Comparison of ENCODE assay signal across 18 cellular contexts in the genomic region with DNA sequence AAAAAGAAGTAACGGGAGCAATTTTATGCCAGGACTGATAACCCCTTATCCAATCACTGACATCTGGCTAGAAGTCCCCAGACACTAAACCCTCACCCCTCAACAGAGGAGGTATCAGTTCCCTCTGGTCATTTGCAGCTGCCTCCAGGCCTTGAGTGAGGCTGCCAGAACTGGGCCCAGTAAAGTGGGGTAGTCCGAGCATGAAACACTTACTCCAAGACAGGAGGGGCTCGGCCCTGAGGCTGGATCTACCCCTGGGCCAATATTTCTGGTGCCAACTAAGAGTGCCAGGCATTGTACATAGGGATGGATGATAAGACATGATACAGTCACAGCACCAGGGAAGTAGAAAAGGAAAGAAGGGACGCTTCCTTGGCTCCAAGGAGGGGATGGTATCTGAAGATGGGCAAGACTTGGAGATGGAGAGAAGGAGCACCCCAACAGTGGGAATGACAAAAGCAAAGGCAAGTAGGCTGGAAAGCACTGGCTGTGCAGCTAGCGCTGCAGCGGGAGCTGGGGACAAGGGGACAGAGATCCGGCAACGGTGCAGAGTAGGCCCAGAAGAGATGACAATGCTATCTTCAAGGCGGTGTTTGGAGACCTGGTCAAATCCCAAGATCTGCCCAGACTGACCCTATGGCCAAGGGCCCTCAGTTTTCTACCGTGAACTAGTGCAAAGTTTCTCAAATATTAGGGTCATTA. TPM values are rescaled to one million over a fixed set of nuclear protein-coding genes. Genes with fewer than 3 reads are reported as not detected.
DNase-seq lines count a peak whose midpoint lies in the region; ATAC-seq, FAIRE-seq and TF ChIP-seq lines count a peak whose summit lies in the region.
"Had no signal": no experiment of that assay in that cellular context is flagged by ENCODE, and none has a peak within 500 bp of the region (broad histone marks: within the 10 kb centered on the region; RNA-seq: fewer than 3 reads in every experiment).

No MANE protein-coding gene starts in this region.

- H3K4me1 ChIP-seq in endothelial cell of umbilical vein (ENCODE audit: control insufficient read depth, extremely low read depth, insufficient read depth, low read length): peaks cover 33% of the 10 kb centered on the region
- peaks cover 2 to 4% of the 10 kb centered on the region in 2 donors for H3K4me1 ChIP-seq in small intestine (ENCODE audit: control insufficient read depth in 2 of 2, insufficient read depth in 1 of 2, low read depth in 1 of 2, low read length in 1 of 2)

- dilution Hi-C loops in endothelial cell of umbilical vein (cut with MboI; ENCODE audit: extremely low pct_ligation_motif_present, low sequenced_read_pairs): no loop called here

- intact Hi-C loops in endothelial cell of umbilical vein (cut with micrococcal nuclease): no loop called here

- CTCF ChIA-PET in activated naive CD4-positive, alpha-beta T cell treated with anti-CD3 and anti-CD28 coated beads, Interleukin-2, amount 10 ng/mL, durations not matched to agents 7 days and 5 days (lab: Charles Lee): interaction anchor here (0.6 to 3.3 kb wide), 6 partner anchors 7 to 1553 kb away, joined by 3 to 111 read pairs (median 8); no protein-coding TSS in a partner anchor
- CTCF ChIA-PET in endothelial cell of umbilical vein (lab: Charles Lee): interaction anchor here (1.5 to 4.0 kb wide), 6 partner anchors 7 to 597 kb away, joined by 4 to 195 read pairs (median 37); partner anchors contain the start of gene LSG1

- no peak for DNase-seq in activated naive CD4-positive, alpha-beta T cell treated with anti-CD3 and anti-CD28 coated beads, Interleukin-2, amount 10 ng/mL, durations not matched to agents 7 days and 5 days
- DNase-seq in activated naive CD4-positive, alpha-beta T cell treated with anti-CD3 and anti-CD28 coated beads, Interleukin-2, amount 50 U/mL, for 72 hours (ENCODE audit: low spot score in 2 of 2): no peak
- DNase-seq in SK-N-MC (ENCODE audit: low read depth, low spot score) (no peak), endothelial cell of umbilical vein (ENCODE audit: low read depth, low spot score) (no peak), small intestine (no peak), NCI-H146 treated with DMSO at 0.1 percent for 48 hours (lab: John Stamatoyannopoulos, UW; ENCODE audit: unreplicated experiment) (no peak)
- DNase-seq: activated gamma-delta T cell; central memory CD4-positive, alpha-beta T cell; NCI-H1105 treated with DMSO at 0.1 percent for 48 hours; NCI-H524 had no signal

- H3K27ac ChIP-seq in SK-N-MC: no peak overlapping the region
- no peak overlapping the region for H3K27ac ChIP-seq in endothelial cell of umbilical vein (ENCODE audit: insufficient read depth, low read depth, low read length)
- no peak overlapping the region for H3K27ac ChIP-seq in small intestine (ENCODE audit: low read depth in 1 of 2, low read length in 1 of 2)
- H3K27ac ChIP-seq: VCaP had no signal

- FAIRE-seq in endothelial cell of umbilical vein (lab: Jason Lieb, UNC) (peak; percentile 28), small intestine (lab: Jason Lieb, UNC) (no peak)
- FAIRE-seq: GM18507 had no signal

- H3K4me1 Mint-ChIP-seq in activated naive CD4-positive, alpha-beta T cell treated with anti-CD3 and anti-CD28 coated beads, Interleukin-2, amount 10 ng/mL, durations not matched to agents 7 days and 5 days: peaks cover 36% of the 10 kb centered on the region
- H3K4me1 Mint-ChIP-seq in stimulated activated memory B cell treated with anti-CD40 and anti-IgM and Interleukin-4, amounts not matched to agents 10 μg/mL and 1 μg/mL and 100 μg/mL, for 72 hours: peaks cover 34% of the 10 kb centered on the region

- H3K79me2 ChIP-seq in endothelial cell of umbilical vein (ENCODE audit: control insufficient read depth, insufficient read depth, low read length): peaks cover 49% of the 10 kb centered on the region

- H3K9ac ChIP-seq in SK-N-MC (ENCODE audit: insufficient read length): no peak overlapping the region
- H3K9ac ChIP-seq in endothelial cell of umbilical vein (replicated peaks; ENCODE audit: extremely low read depth, insufficient read depth, low read length): no peak overlapping the region

- no peaks in the 10 kb centered on the region for H4K20me1 ChIP-seq in endothelial cell of umbilical vein (replicated peaks; ENCODE audit: control insufficient read depth, extremely low read depth, insufficient read depth, low read length)

- H3K4me3 ChIP-seq in SK-N-MC (peak overlapping the region; percentile 85; the same call in 1 of the 2 replicates), endothelial cell of umbilical vein (replicated peaks in 1 of 3; ENCODE audit: insufficient read depth in 1 of 3, low read depth in 1 of 3, low read length in 3 of 3) (peak overlapping the region in 1 of 3 experiments; percentile 79), small intestine (ENCODE audit: low read depth in 1 of 2, low read length in 2 of 2) (no peak overlapping the region)
- H3K4me3 ChIP-seq: lung had no signal

- no peak overlapping the region for H2AFZ ChIP-seq in endothelial cell of umbilical vein (ENCODE audit: low read depth, low read length)

- no peaks in the 10 kb centered on the region for H3K9me3 Mint-ChIP-seq in activated naive CD4-positive, alpha-beta T cell treated with anti-CD3 and anti-CD28 coated beads, Interleukin-2, amount 10 ng/mL, durations not matched to agents 7 days and 5 days
- H3K9me3 Mint-ChIP-seq in activated naive CD4-positive, alpha-beta T cell treated with anti-CD3 and anti-CD28 coated beads, Interleukin-2, amount 50 U/mL, for 72 hours: no peaks in the 10 kb centered on the region
- no peaks in the 10 kb centered on the region for H3K9me3 Mint-ChIP-seq in stimulated activated memory B cell treated with anti-CD40 and anti-IgM and Interleukin-4, amounts not matched to agents 10 μg/mL and 1 μg/mL and 100 μg/mL, for 72 hours

- no peak for TF ChIP-seq CTCF in endothelial cell of umbilical vein (IDR thresholded peaks at IDR 0.05; ENCODE audit: extremely low read depth in 1 of 2, insufficient read depth in 1 of 2, low read depth in 1 of 2, low read length in 2 of 2)

- no peaks in the 10 kb centered on the region for H3K27me3 Mint-ChIP-seq in activated naive CD4-positive, alpha-beta T cell treated with anti-CD3 and anti-CD28 coated beads, Interleukin-2, amount 10 ng/mL, durations not matched to agents 7 days and 5 days
- H3K27me3 Mint-ChIP-seq in stimulated activated memory B cell treated with anti-CD40 and anti-IgM and Interleukin-4, amounts not matched to agents 10 μg/mL and 1 μg/mL and 100 μg/mL, for 72 hours: no peaks in the 10 kb centered on the region

- no TSS peak for BruUV-seq in endothelial cell of umbilical vein (replicated peaks; lab: Mats Ljungman, UMichigan)

- H3K27me3 ChIP-seq in endothelial cell of umbilical vein (ENCODE audit: control insufficient read depth in 2 of 2, insufficient read depth in 2 of 2, low read length in 2 of 2): no peaks in the 10 kb centered on the region
- H3K27me3 ChIP-seq in small intestine (ENCODE audit: control insufficient read depth in 2 of 2, insufficient read depth in 2 of 2, low read length in 2 of 2): no peaks in the 10 kb centered on the region

- H3K4me3 Mint-ChIP-seq in activated naive CD4-positive, alpha-beta T cell treated with anti-CD3 and anti-CD28 coated beads, Interleukin-2, amount 10 ng/mL, durations not matched to agents 7 days and 5 days: peak overlapping the region; percentile 82
- peak overlapping the region; percentile 74 for H3K4me3 Mint-ChIP-seq in stimulated activated memory B cell treated with anti-CD40 and anti-IgM and Interleukin-4, amounts not matched to agents 10 μg/mL and 1 μg/mL and 100 μg/mL, for 72 hours

- peaks cover 4% of the 10 kb centered on the region for H3K36me3 Mint-ChIP-seq in activated naive CD4-positive, alpha-beta T cell treated with anti-CD3 and anti-CD28 coated beads, Interleukin-2, amount 10 ng/mL, durations not matched to agents 7 days and 5 days
- H3K36me3 Mint-ChIP-seq in activated naive CD4-positive, alpha-beta T cell treated with anti-CD3 and anti-CD28 coated beads, Interleukin-2, amount 50 U/mL, for 72 hours: no peaks in the 10 kb centered on the region
- H3K36me3 Mint-ChIP-seq in stimulated activated memory B cell treated with anti-CD40 and anti-IgM and Interleukin-4, amounts not matched to agents 10 μg/mL and 1 μg/mL and 100 μg/mL, for 72 hours: peaks cover 30% of the 10 kb centered on the region

- H3K36me3 ChIP-seq in SK-N-MC (ENCODE audit: insufficient read depth, low read length) (peaks cover 22% of the 10 kb centered on the region), endothelial cell of umbilical vein (ENCODE audit: control insufficient read depth in 2 of 2, extremely low read depth in 1 of 2, insufficient read depth in 2 of 2, low read length in 2 of 2) (peaks cover 0 to 8% of the 10 kb centered on the region in 2 experiments), small intestine (ENCODE audit: control insufficient read depth in 2 of 2, insufficient read depth in 2 of 2, low read length in 2 of 2) (peaks cover 0 to 4% of the 10 kb centered on the region in 2 donors)

- no peak for TF ChIP-seq POLR2A in endothelial cell of umbilical vein (IDR thresholded peaks at IDR 0.05; ENCODE audit: low read depth, low read length)

- peak overlapping the region; percentile 79 for H3K4me2 ChIP-seq in endothelial cell of umbilical vein (ENCODE audit: insufficient read depth, low read length)

- no peaks in the 10 kb centered on the region for H3K9me3 ChIP-seq in SK-N-MC (ENCODE audit: low read depth, low read length)
- no peaks in the 10 kb centered on the region for H3K9me3 ChIP-seq in endothelial cell of umbilical vein (replicated peaks; ENCODE audit: control insufficient read depth, insufficient read depth, low read length)
- no peaks in the 10 kb centered on the region for H3K9me3 ChIP-seq in small intestine (ENCODE audit: control insufficient read depth, low read depth)
- H3K9me3 ChIP-seq: HAP-1 had no signal

- WGBS in small intestine, 3 donors: 92 to 95% (median 93%) methylated on average over 10 of the region's 10 CpGs

- POLR2A ChIA-PET in endothelial cell of umbilical vein (lab: Charles Lee): interaction anchor here (3.0 kb wide), 1 partner anchor 582 kb away, joined by 18 read pairs; the partner anchor contains the start of gene FAM43A

- H3K27ac Mint-ChIP-seq in activated naive CD4-positive, alpha-beta T cell treated with anti-CD3 and anti-CD28 coated beads, Interleukin-2, amount 10 ng/mL, durations not matched to agents 7 days and 5 days: no peak overlapping the region
- H3K27ac Mint-ChIP-seq in activated naive CD4-positive, alpha-beta T cell treated with anti-CD3 and anti-CD28 coated beads, Interleukin-2, amount 50 U/mL, for 72 hours: peak overlapping the region in 1 of 2 donors; percentile 52
- H3K27ac Mint-ChIP-seq in stimulated activated memory B cell treated with anti-CD40 and anti-IgM and Interleukin-4, amounts not matched to agents 10 μg/mL and 1 μg/mL and 100 μg/mL, for 72 hours: no peak overlapping the region

- no peaks in the 10 kb centered on the region for H3K9me1 ChIP-seq in endothelial cell of umbilical vein (replicated peaks; ENCODE audit: control insufficient read depth, extremely low read depth, insufficient read depth, low read length)

- no peak for ATAC-seq in activated naive CD4-positive, alpha-beta T cell treated with anti-CD3 and anti-CD28 coated beads, Interleukin-2, amount 50 U/mL, for 72 hours
- no peak for ATAC-seq in stimulated activated memory B cell treated with anti-CD40 and anti-IgM and Interleukin-4, amounts not matched to agents 10 μg/mL and 1 μg/mL and 100 μg/mL, for 72 hours
- no peak for ATAC-seq in HG02884 (IDR thresholded peaks at IDR 0.05; ENCODE audit: unreplicated experiment)
- ATAC-seq: esophagus mucosa, Right ventricle myocardium inferior had no signal

RNA-seq across cellular contexts. Expression of gene XXYLT1, which starts 2.2 kb away (rescaled TPM):
- total RNA-seq in activated naive CD4-positive, alpha-beta T cell treated with anti-CD3 and anti-CD28 coated beads, Interleukin-2, amount 50 U/mL, for 72 hours: 1 to 10 TPM; 3.4 to 6.1 TPM
- total RNA-seq in endothelial cell of umbilical vein: 58.6 and 78.1 TPM in 2 replicates
- polyA plus RNA-seq in endothelial cell of umbilical vein: 54.4 and 60.4 TPM in 2 replicates
- polyA plus RNA-seq in endothelial cell of umbilical vein (2011; cell fraction: cytosol; rRNA removed): 60.0 and 66.8 TPM in 2 replicates
- polyA plus RNA-seq in endothelial cell of umbilical vein (2011; cell fraction: nucleus; rRNA removed): 67.9 and 73.2 TPM in 2 replicates
- polyA plus RNA-seq in endothelial cell of umbilical vein (2012): 30.5 and 45.2 TPM in 2 replicates
- 50.5 and 51.7 TPM in 2 replicates for polyA minus RNA-seq in endothelial cell of umbilical vein
- polyA minus RNA-seq in endothelial cell of umbilical vein (2011; cell fraction: cytosol; rRNA and poly(A)+ RNA removed): 21.5 TPM
- 33.1 and 41.5 TPM in 2 replicates for polyA minus RNA-seq in endothelial cell of umbilical vein (2011; cell fraction: nucleus; rRNA and poly(A)+ RNA removed)
- 1 to 10 TPM in 2 of 3 donors, under 1 TPM in 1; 0.81 to 7.6 (median 1.6) TPM for polyA plus RNA-seq in small intestine
